ENCODE assay signal across 34 cellular contexts in genomic region chr1:47993356-47993755, GRCh38. TPM values are rescaled to one million over a fixed set of nuclear protein-coding genes. Genes with fewer than 3 reads are reported as not detected.
DNase-seq lines count a peak whose midpoint lies in the region; ATAC-seq and TF ChIP-seq lines count a peak whose summit lies in the region.
"Had no signal": no experiment of that assay in that cellular context is flagged by ENCODE, and none has a peak within 500 bp of the region (broad histone marks: within the 10 kb centered on the region; RNA-seq: fewer than 3 reads in every experiment).

No MANE protein-coding gene starts in this region.

- H3K4me1 ChIP-seq in breast epithelium (no peaks in the 10 kb centered on the region), mammary epithelial cell (ENCODE audit: insufficient read depth, low read length) (peaks cover 27% of the 10 kb centered on the region), mesendoderm (ENCODE audit: control insufficient read depth, low read depth, low read length) (peaks cover 11% of the 10 kb centered on the region), thoracic aorta (ENCODE audit: control insufficient read depth in 1 of 2, low read depth in 2 of 2) (peaks cover 2 to 46% of the 10 kb centered on the region in 2 donors)

- no peaks in the 10 kb centered on the region for H3K9me3 ChIP-seq in breast epithelium
- H3K9me3 ChIP-seq in mammary epithelial cell (replicated peaks; ENCODE audit: insufficient read depth, low read length): no peaks in the 10 kb centered on the region
- no peaks in the 10 kb centered on the region for H3K9me3 ChIP-seq in thoracic aorta
- H3K9me3 ChIP-seq: adrenal gland, body of pancreas, neutrophil, Peyer's patch, sigmoid colon had no signal

- BruUV-seq in mammary epithelial cell (replicated peaks; lab: Mats Ljungman, UMichigan): no TSS peak

- no peak overlapping the region for H3K4me3 Mint-ChIP-seq in activated naive CD4-positive, alpha-beta T cell treated with anti-CD3 and anti-CD28 coated beads for 36 hours
- H3K4me3 Mint-ChIP-seq: activated CD8-positive, alpha-beta T cell treated with anti-CD3 and anti-CD28 coated beads for 36 hours; activated naive CD4-positive, alpha-beta T cell treated with anti-CD3 and anti-CD28 coated beads, Interleukin-2, amount 10 ng/mL, durations not matched to agents 7 days and 5 days had no signal

- H3K36me3 ChIP-seq in breast epithelium: no peaks in the 10 kb centered on the region
- no peaks in the 10 kb centered on the region for H3K36me3 ChIP-seq in mammary epithelial cell (ENCODE audit: insufficient read depth, low read length)
- no peaks in the 10 kb centered on the region for H3K36me3 ChIP-seq in mesendoderm (ENCODE audit: control insufficient read depth, insufficient read depth, low read length)
- no peaks in the 10 kb centered on the region for H3K36me3 ChIP-seq in thoracic aorta
- H3K36me3 ChIP-seq: adrenal gland, neutrophil, Peyer's patch, sigmoid colon had no signal

- CTCF ChIA-PET in mammary epithelial cell (lab: Charles Lee; ENCODE audit: low non-redundant PET): no interaction called here
- CTCF ChIA-PET in activated naive CD4-positive, alpha-beta T cell treated with anti-CD3 and anti-CD28 coated beads for 36 hours (lab: Charles Lee): no interaction called here

- H3K27ac Mint-ChIP-seq in activated naive CD4-positive, alpha-beta T cell treated with anti-CD3 and anti-CD28 coated beads for 36 hours: no peak overlapping the region
- H3K27ac Mint-ChIP-seq: activated CD8-positive, alpha-beta T cell treated with anti-CD3 and anti-CD28 coated beads for 36 hours; activated naive CD4-positive, alpha-beta T cell treated with anti-CD3 and anti-CD28 coated beads, Interleukin-2, amount 10 ng/mL, durations not matched to agents 7 days and 5 days had no signal

- no peak overlapping the region for H3K23ac ChIP-seq in mesendoderm (ENCODE audit: low read length)

- no peaks in the 10 kb centered on the region for H3K36me3 Mint-ChIP-seq in activated naive CD4-positive, alpha-beta T cell treated with anti-CD3 and anti-CD28 coated beads for 36 hours (ENCODE audit: low read depth)

- TF ChIP-seq CTCF in breast epithelium (IDR thresholded peaks at IDR 0.05): no peak
- no peak for TF ChIP-seq CTCF in mammary epithelial cell (conservative IDR thresholded peaks at IDR 0.05 in 1 of 2, IDR thresholded peaks at IDR 0.05 in 1 of 2; ENCODE audit: extremely low read depth in 1 of 2, insufficient read depth in 1 of 2, low read depth in 1 of 2, low read length in 2 of 2)
- no peak for TF ChIP-seq CTCF in epithelial cell of proximal tubule (conservative IDR thresholded peaks at IDR 0.05; ENCODE audit: low read depth, low read length)
- TF ChIP-seq CTCF in thoracic aorta (IDR thresholded peaks at IDR 0.05): no peak

- intact Hi-C loops in breast epithelium (cut with DNase I; ENCODE audit: low total_unique reads): loop anchor here (5.0 kb wide), 1 partner anchor 419 kb away; no protein-coding TSS in a partner anchor
- intact Hi-C loops in mammary epithelial cell (cut with micrococcal nuclease): no loop called here
- intact Hi-C loops in activated naive CD4-positive, alpha-beta T cell treated with anti-CD3 and anti-CD28 coated beads for 36 hours (cut with micrococcal nuclease): loop anchor here (10.0 kb wide), 2 partner anchors 211 to 241 kb away; no protein-coding TSS in a partner anchor

- H3K79me2 ChIP-seq in mammary epithelial cell (ENCODE audit: insufficient read depth, low read length) (no peaks in the 10 kb centered on the region), mesendoderm (ENCODE audit: control insufficient read depth, insufficient read depth, low read length) (peaks cover 4% of the 10 kb centered on the region)

- 71% methylated on average over 8 of the region's 8 CpGs for whole genome bisulfite sequencing in mammary epithelial cell (ENCODE audit: low coverage, missing lambda C conversion rate)
- no CpG with 5 or more reads among the region's 8 CpGs for WGBS in mesendoderm (ENCODE audit: extremely low coverage, insufficient coverage, low lambda C conversion rate)

- peak overlapping the region in 1 of 3 donors; percentile 39 for H3K4me3 ChIP-seq in breast epithelium
- H3K4me3 ChIP-seq in mammary epithelial cell (replicated peaks in 1 of 3; ENCODE audit: insufficient read depth in 1 of 3, low read depth in 2 of 3, low read length in 3 of 3): no peak overlapping the region
- H3K4me3 ChIP-seq in epithelial cell of proximal tubule (ENCODE audit: low read depth, low read length): peak overlapping the region; percentile 91
- no peak overlapping the region for H3K4me3 ChIP-seq in mesendoderm (ENCODE audit: low read length)
- peak overlapping the region; percentile 46 for H3K4me3 ChIP-seq in thoracic aorta
- H3K4me3 ChIP-seq: adrenal gland, body of pancreas, lung, Peyer's patch, sigmoid colon had no signal

- no peak overlapping the region for H2BK120ac ChIP-seq in mesendoderm (ENCODE audit: low read depth, low read length)

- DNase-seq in breast epithelium (ENCODE audit: low spot score in 2 of 2): no peak
- no peak for DNase-seq in mammary epithelial cell
- DNase-seq in epithelial cell of proximal tubule (ENCODE audit: low read depth): no peak
- no peak for DNase-seq in mesendoderm
- DNase-seq in thoracic aorta (ENCODE audit: low spot score): no peak
- no peak for DNase-seq in stimulated activated CD4-positive, alpha-beta T cell treated with anti-CD3 and anti-CD28 coated beads, Interleukin-15, amount 100 ng/mL, for 24 hours
- no peak for DNase-seq in stimulated activated naive CD4-positive, alpha-beta T cell treated with Interleukin-2 at 50 U/mL for 16 hours (lab: John Stamatoyannopoulos, UW)
- no peak for DNase-seq in activated naive CD4-positive, alpha-beta T cell treated with anti-CD3 and anti-CD28 coated beads for 36 hours
- DNase-seq: activated CD4-positive, alpha-beta T cell treated with anti-CD3 and anti-CD28 coated beads for 1 hour; activated CD8-positive, alpha-beta T cell treated with anti-CD3 and anti-CD28 coated beads for 36 hours; activated naive CD4-positive, alpha-beta T cell treated with anti-CD3 and anti-CD28 coated beads, Interleukin-2, amount 10 ng/mL, durations not matched to agents 7 days and 5 days; Calu3; cerebellar nuclear complex; DND-41; GF-D8; IMR-90; MV-4-11; NCI-H1436; NCI-H2081; NCI-H2227 treated with DMSO at 0.1 percent for 48 hours; NCI-H748 treated with DMSO at 0.1 percent for 48 hours; Peyer's patch; SHP77 treated with DMSO at 0.1 percent for 48 hours; stimulated activated CD4-positive, alpha-beta T cell treated with anti-CD3 and anti-CD28 coated beads, Interleukin-12 subunit alpha, Interleukin-12 subunit beta, amount 100 ng/mL, for 4 hours; stimulated activated CD4-positive, alpha-beta T cell treated with anti-CD3 and anti-CD28 coated beads, Interleukin-4, amount 100 ng/mL, for 1 hour; T-helper 2 cell had no signal

- H2BK5ac ChIP-seq in mesendoderm (ENCODE audit: low read length): no peak overlapping the region

- peak overlapping the region; percentile 29 to 52 for H3K27ac ChIP-seq in breast epithelium
- H3K27ac ChIP-seq in mammary epithelial cell (ENCODE audit: insufficient read depth, low read depth, low read length): no peak overlapping the region
- no peak overlapping the region for H3K27ac ChIP-seq in mesendoderm (ENCODE audit: low read depth, low read length)
- peak overlapping the region; percentile 14 to 53 for H3K27ac ChIP-seq in thoracic aorta
- H3K27ac ChIP-seq: 22Rv1, adrenal gland, body of pancreas, C4-2B, neutrophil, Peyer's patch had no signal

- peaks cover 4% of the 10 kb centered on the region for H3K4me1 Mint-ChIP-seq in activated naive CD4-positive, alpha-beta T cell treated with anti-CD3 and anti-CD28 coated beads for 36 hours (ENCODE audit: low read depth)

- H4K20me1 ChIP-seq in mammary epithelial cell (ENCODE audit: insufficient read depth, low read length): no peaks in the 10 kb centered on the region

- no peaks in the 10 kb centered on the region for H3K9me3 Mint-ChIP-seq in activated naive CD4-positive, alpha-beta T cell treated with anti-CD3 and anti-CD28 coated beads for 36 hours
- H3K9me3 Mint-ChIP-seq: activated CD8-positive, alpha-beta T cell treated with anti-CD3 and anti-CD28 coated beads for 36 hours; activated naive CD4-positive, alpha-beta T cell treated with anti-CD3 and anti-CD28 coated beads, Interleukin-2, amount 10 ng/mL, durations not matched to agents 7 days and 5 days had no signal

- H3K4ac ChIP-seq in mesendoderm (ENCODE audit: low read depth, low read length): no peak overlapping the region

- in situ Hi-C loops in mammary epithelial cell (cut with MboI; ENCODE audit: low sequenced_read_pairs in 2 of 2): loop anchor here (5.0 to 10.0 kb wide), 2 partner anchors 69 to 71 kb away; no protein-coding TSS in a partner anchor

- H4K5ac ChIP-seq in mesendoderm (ENCODE audit: low read length): no peak overlapping the region

- H3K18ac ChIP-seq in mesendoderm (ENCODE audit: low read length): no peak overlapping the region

- H3K9ac ChIP-seq in mammary epithelial cell (ENCODE audit: insufficient read depth, low read length) (no peak overlapping the region), mesendoderm (ENCODE audit: low read length) (peak overlapping the region; percentile 8)

- H3K4me2 ChIP-seq in mammary epithelial cell (ENCODE audit: insufficient read depth, low read depth, low read length) (no peak overlapping the region), mesendoderm (ENCODE audit: low read length) (no peak overlapping the region)

- H3K56ac ChIP-seq in mesendoderm (ENCODE audit: low read length): peak overlapping the region; percentile 54

- peaks cover 48% of the 10 kb centered on the region for H3K27me3 Mint-ChIP-seq in activated naive CD4-positive, alpha-beta T cell treated with anti-CD3 and anti-CD28 coated beads for 36 hours (ENCODE audit: low read depth)

- H2BK15ac ChIP-seq in mesendoderm (replicated peaks; ENCODE audit: low read depth): no peak overlapping the region

- ATAC-seq in thoracic aorta (ENCODE audit: insufficient number of reproducible peaks, low FRiP score, low read depth): no peak
- ATAC-seq: activated CD8-positive, alpha-beta T cell treated with anti-CD3 and anti-CD28 coated beads for 36 hours; body of pancreas had no signal

- H2AK5ac ChIP-seq in mesendoderm (ENCODE audit: low read length): peak overlapping the region; percentile 43

- no peak overlapping the region for H4K8ac ChIP-seq in mesendoderm (ENCODE audit: low read depth, low read length)

- dilution Hi-C loops in mammary epithelial cell (cut with HindIII; ENCODE audit: low sequenced_read_pairs): no loop called here

- TF ChIP-seq POLR2A in breast epithelium (IDR thresholded peaks at IDR 0.05): no peak

- H2AFZ ChIP-seq in mammary epithelial cell (ENCODE audit: low read depth, low read length): no peak overlapping the region

- H3K79me1 ChIP-seq in mesendoderm (ENCODE audit: low read length): peaks cover 9% of the 10 kb centered on the region

- H3K27me3 ChIP-seq in breast epithelium (peaks cover 0 to 2% of the 10 kb centered on the region in 2 donors), mammary epithelial cell (ENCODE audit: insufficient read depth, low read length) (no peaks in the 10 kb centered on the region), mesendoderm (ENCODE audit: insufficient read depth, low read length, poor library complexity) (peaks cover 2% of the 10 kb centered on the region), thoracic aorta (replicated peaks; ENCODE audit: insufficient read depth) (no peaks in the 10 kb centered on the region)

RNA-seq across cellular contexts. Expression of gene TRABD2B, which starts 3.8 kb away (rescaled TPM):
- 1 to 10 TPM; 1.4 to 3.7 (median 2.3) TPM for total RNA-seq in breast epithelium
- total RNA-seq in mammary epithelial cell: 1 to 10 TPM; 1.2 TPM
- polyA plus RNA-seq in mammary epithelial cell: 0.16 TPM
- 0.62 TPM for polyA minus RNA-seq in mammary epithelial cell
- 0.14 and 0.46 TPM in 2 replicates for total RNA-seq in epithelial cell of proximal tubule
- polyA plus RNA-seq in mesendoderm (2013, experiment 1 of 2): 3.4 TPM
- polyA plus RNA-seq in mesendoderm (2013, experiment 2 of 2): 2.7 TPM
- total RNA-seq in thoracic aorta: 10 to 100 TPM in 1 of 2 donors, 1 to 10 TPM in 1; 3.8 to 10.7 TPM
- total RNA-seq in activated naive CD4-positive, alpha-beta T cell treated with anti-CD3 and anti-CD28 coated beads for 36 hours: not detected
- total RNA-seq: activated CD8-positive, alpha-beta T cell treated with anti-CD3 and anti-CD28 coated beads for 36 hours; IMR-90; LHCN-M2 had no signal
- polyA plus RNA-seq: IMR-90 had no signal

Comparison
In these comparisons a context has a peak if more than half of its experiments do, and no peak if none do; other contexts are left out.
1. H3K27ac ChIP-seq: peak in breast epithelium (2 of 2) and thoracic aorta (2 of 2); none in mammary epithelial cell (single experiment) and mesendoderm (single experiment).
2. H3K4me3 ChIP-seq: peak in epithelial cell of proximal tubule (single experiment) and thoracic aorta (single experiment); none in mammary epithelial cell (0 of 3) and mesendoderm (single experiment).